1 cellular context compared by ENCODE assay signal in the genomic region with DNA sequence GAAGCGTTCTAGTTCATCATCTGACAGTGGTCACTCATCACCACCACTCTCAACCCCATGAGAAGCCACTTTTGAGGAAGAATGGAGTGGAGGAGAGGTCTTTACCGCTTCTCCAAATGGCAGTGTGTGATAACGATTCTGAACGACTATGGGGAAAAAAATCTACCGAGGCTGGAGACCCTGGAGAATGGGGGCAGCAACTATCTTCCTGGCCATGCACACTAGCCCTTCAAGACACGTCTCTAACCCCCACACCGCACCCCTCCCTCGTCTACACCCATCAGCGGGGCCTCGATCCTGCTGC.
TF ChIP-seq lines count a peak whose summit lies in the region.

No MANE protein-coding gene starts in this region.

TF ChIP-seq in WTC11, 78 proteins besides CTCF, POLR2A, EP300 and RAD21 (continued from another document):
- TF ChIP-seq, protein P1, sequence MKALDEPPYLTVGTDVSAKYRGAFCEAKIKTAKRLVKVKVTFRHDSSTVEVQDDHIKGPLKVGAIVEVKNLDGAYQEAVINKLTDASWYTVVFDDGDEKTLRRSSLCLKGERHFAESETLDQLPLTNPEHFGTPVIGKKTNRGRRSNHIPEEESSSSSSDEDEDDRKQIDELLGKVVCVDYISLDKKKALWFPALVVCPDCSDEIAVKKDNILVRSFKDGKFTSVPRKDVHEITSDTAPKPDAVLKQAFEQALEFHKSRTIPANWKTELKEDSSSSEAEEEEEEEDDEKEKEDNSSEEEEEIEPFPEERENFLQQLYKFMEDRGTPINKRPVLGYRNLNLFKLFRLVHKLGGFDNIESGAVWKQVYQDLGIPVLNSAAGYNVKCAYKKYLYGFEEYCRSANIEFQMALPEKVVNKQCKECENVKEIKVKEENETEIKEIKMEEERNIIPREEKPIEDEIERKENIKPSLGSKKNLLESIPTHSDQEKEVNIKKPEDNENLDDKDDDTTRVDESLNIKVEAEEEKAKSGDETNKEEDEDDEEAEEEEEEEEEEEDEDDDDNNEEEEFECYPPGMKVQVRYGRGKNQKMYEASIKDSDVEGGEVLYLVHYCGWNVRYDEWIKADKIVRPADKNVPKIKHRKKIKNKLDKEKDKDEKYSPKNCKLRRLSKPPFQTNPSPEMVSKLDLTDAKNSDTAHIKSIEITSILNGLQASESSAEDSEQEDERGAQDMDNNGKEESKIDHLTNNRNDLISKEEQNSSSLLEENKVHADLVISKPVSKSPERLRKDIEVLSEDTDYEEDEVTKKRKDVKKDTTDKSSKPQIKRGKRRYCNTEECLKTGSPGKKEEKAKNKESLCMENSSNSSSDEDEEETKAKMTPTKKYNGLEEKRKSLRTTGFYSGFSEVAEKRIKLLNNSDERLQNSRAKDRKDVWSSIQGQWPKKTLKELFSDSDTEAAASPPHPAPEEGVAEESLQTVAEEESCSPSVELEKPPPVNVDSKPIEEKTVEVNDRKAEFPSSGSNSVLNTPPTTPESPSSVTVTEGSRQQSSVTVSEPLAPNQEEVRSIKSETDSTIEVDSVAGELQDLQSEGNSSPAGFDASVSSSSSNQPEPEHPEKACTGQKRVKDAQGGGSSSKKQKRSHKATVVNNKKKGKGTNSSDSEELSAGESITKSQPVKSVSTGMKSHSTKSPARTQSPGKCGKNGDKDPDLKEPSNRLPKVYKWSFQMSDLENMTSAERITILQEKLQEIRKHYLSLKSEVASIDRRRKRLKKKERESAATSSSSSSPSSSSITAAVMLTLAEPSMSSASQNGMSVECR (CRISPR knock-in tag; IDR thresholded peaks at IDR 0.05; ENCODE audit: borderline replicate concordance), result no peak
